14 cellular contexts compared by ENCODE assay signal in the genomic region with DNA sequence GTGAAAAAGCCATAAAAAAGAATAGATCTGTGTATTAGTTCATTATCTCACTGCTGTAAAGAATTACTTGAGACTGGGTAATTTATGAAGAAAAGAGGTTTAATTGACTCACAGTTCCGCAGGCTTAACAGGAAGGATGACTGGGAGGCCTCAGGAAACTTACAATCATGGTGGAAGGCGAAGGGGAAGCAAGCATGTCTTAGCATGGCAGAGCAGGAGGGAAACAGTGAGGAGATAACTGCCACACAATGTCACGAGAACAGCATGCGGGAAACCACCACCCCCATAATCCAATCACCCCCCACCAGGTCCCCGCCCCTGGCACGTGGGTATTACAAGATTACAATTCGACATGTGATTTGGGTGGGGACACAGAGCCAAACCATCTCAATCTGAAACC.
"Had no signal": no experiment of that assay in that cellular context is flagged by ENCODE, and none has a peak within 500 bp of the region (broad histone marks: within the 10 kb centered on the region; RNA-seq: fewer than 3 reads in every experiment).

No MANE protein-coding gene starts in this region.

- H3K4me3 Mint-ChIP-seq: activated CD4-positive, alpha-beta memory T cell treated with anti-CD3 and anti-CD28 coated beads, Interleukin-2, amount 10 ng/mL, durations not matched to agents 7 days and 5 days; activated CD4-positive, alpha-beta T cell treated with anti-CD3 and anti-CD28 coated beads for 36 hours; activated T-cell treated with anti-CD3 and anti-CD28 coated beads, Interleukin-2, amount 50 U/mL, for 72 hours; dendritic cell treated with granulocyte-macrophage colony-stimulating factor and Interleukin-4, amounts not matched to agents 40 ng/mL and 50 ng/mL, for 4 days; naive B cell had no signal

- H3K27ac ChIP-seq: parathyroid adenoma had no signal

- H3K4me3 ChIP-seq: heart right ventricle, left lung, tibial nerve had no signal

- DNase-seq: activated CD4-positive, alpha-beta memory T cell treated with anti-CD3 and anti-CD28 coated beads, Interleukin-2, amount 10 ng/mL, durations not matched to agents 7 days and 5 days; activated CD4-positive, alpha-beta T cell treated with anti-CD3 and anti-CD28 coated beads for 36 hours; activated naive CD4-positive, alpha-beta T cell; activated T-cell treated with anti-CD3 and anti-CD28 coated beads, Interleukin-2, amount 50 U/mL, for 72 hours; heart right ventricle; left lung; naive B cell; small intestine; T-helper 1 cell had no signal

- H3K9me3 ChIP-seq: heart right ventricle, left lung, tibial nerve had no signal

- H3K27me3 ChIP-seq: heart right ventricle, left lung, tibial nerve had no signal

- ATAC-seq: activated CD4-positive, alpha-beta T cell treated with anti-CD3 and anti-CD28 coated beads for 36 hours; activated T-cell treated with anti-CD3 and anti-CD28 coated beads, Interleukin-2, amount 50 U/mL, for 72 hours; esophagus mucosa had no signal

- FAIRE-seq: islet of Langerhans, small intestine had no signal

- H3K27me3 Mint-ChIP-seq: activated CD4-positive, alpha-beta memory T cell treated with anti-CD3 and anti-CD28 coated beads, Interleukin-2, amount 10 ng/mL, durations not matched to agents 7 days and 5 days; activated CD4-positive, alpha-beta T cell treated with anti-CD3 and anti-CD28 coated beads for 36 hours; dendritic cell treated with granulocyte-macrophage colony-stimulating factor and Interleukin-4, amounts not matched to agents 40 ng/mL and 50 ng/mL, for 4 days; naive B cell had no signal

- H3K9me3 Mint-ChIP-seq: activated CD4-positive, alpha-beta memory T cell treated with anti-CD3 and anti-CD28 coated beads, Interleukin-2, amount 10 ng/mL, durations not matched to agents 7 days and 5 days; activated T-cell treated with anti-CD3 and anti-CD28 coated beads, Interleukin-2, amount 50 U/mL, for 72 hours; dendritic cell treated with granulocyte-macrophage colony-stimulating factor and Interleukin-4, amounts not matched to agents 40 ng/mL and 50 ng/mL, for 4 days; naive B cell had no signal

- H3K4me1 Mint-ChIP-seq: activated CD4-positive, alpha-beta memory T cell treated with anti-CD3 and anti-CD28 coated beads, Interleukin-2, amount 10 ng/mL, durations not matched to agents 7 days and 5 days; activated CD4-positive, alpha-beta T cell treated with anti-CD3 and anti-CD28 coated beads for 36 hours had no signal

- H3K9ac ChIP-seq: parathyroid adenoma had no signal

- H3K27ac Mint-ChIP-seq: activated CD4-positive, alpha-beta memory T cell treated with anti-CD3 and anti-CD28 coated beads, Interleukin-2, amount 10 ng/mL, durations not matched to agents 7 days and 5 days; activated CD4-positive, alpha-beta T cell treated with anti-CD3 and anti-CD28 coated beads for 36 hours; dendritic cell treated with granulocyte-macrophage colony-stimulating factor and Interleukin-4, amounts not matched to agents 40 ng/mL and 50 ng/mL, for 4 days had no signal
